20 cellular contexts compared by ENCODE assay signal in the genomic region with DNA sequence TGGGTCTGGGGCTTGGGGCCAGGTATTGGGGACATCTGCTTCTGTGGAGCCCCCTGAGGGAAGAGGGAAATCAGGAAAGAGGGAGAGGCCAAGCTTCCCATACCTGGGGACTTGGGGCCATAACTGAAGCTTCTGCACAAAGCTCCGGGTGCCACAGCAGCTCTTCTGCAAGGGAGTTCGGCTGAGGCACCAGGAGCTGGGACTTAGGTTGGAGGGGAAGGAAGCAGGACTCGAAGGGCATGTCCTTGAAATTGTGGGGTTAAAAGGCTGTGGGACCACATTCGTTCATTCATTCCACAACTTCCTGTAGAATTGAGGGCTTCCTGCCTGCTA. TPM values are rescaled to one million over a fixed set of nuclear protein-coding genes. Genes with fewer than 3 reads are reported as not detected.
"Had no signal": no experiment of that assay in that cellular context is flagged by ENCODE, and none has a peak within 500 bp of the region (broad histone marks: within the 10 kb centered on the region; RNA-seq: fewer than 3 reads in every experiment).

No MANE protein-coding gene starts in this region.

- H3K4me1 Mint-ChIP-seq: nephron had no signal

- H3K27me3 Mint-ChIP-seq: activated naive CD8-positive, alpha-beta T cell had no signal

- H3K4me3 Mint-ChIP-seq: activated naive CD8-positive, alpha-beta T cell; effector memory CD8-positive, alpha-beta T cell; nephron had no signal

- H3K4me3 ChIP-seq: right atrium auricular region, skin epidermis, suprapubic skin, upper lobe of left lung had no signal

- H3K4me1 ChIP-seq: foreskin keratinocyte had no signal

- H3K36me3 Mint-ChIP-seq: activated naive CD8-positive, alpha-beta T cell had no signal

- H3K9me3 ChIP-seq: right atrium auricular region, suprapubic skin, upper lobe of left lung had no signal

- DNase-seq: amniotic stem cell; central memory CD4-positive, alpha-beta T cell; effector memory CD8-positive, alpha-beta T cell; foreskin keratinocyte; mammary epithelial cell; nucleus accumbens; stimulated activated CD4-positive, alpha-beta T cell treated with anti-CD3 and anti-CD28 coated beads, Interleukin-4, amount 100 ng/mL, for 4 hours; stimulated activated CD8-positive, alpha-beta memory T cell treated with anti-CD3 and anti-CD28 coated beads, Interleukin-4, amount 100 ng/mL, for 48 hours; stimulated activated naive CD8-positive, alpha-beta T cell treated with anti-CD3 and anti-CD28 coated beads, Interleukin-15, Interleukin-2, amounts not matched to agents 100 U/mL and 50 U/mL, for 24 hours; SW 1271 had no signal

- H3K36me3 ChIP-seq: right atrium auricular region, suprapubic skin, upper lobe of left lung had no signal

- H3K9me3 Mint-ChIP-seq: effector memory CD8-positive, alpha-beta T cell; nephron had no signal

- H3K27me3 ChIP-seq: right atrium auricular region, suprapubic skin, upper lobe of left lung had no signal

- ATAC-seq: effector memory CD8-positive, alpha-beta T cell; foreskin keratinocyte; stimulated activated naive CD8-positive, alpha-beta T cell treated with anti-CD3 and anti-CD28 coated beads, Interleukin-15, Interleukin-2, amounts not matched to agents 100 U/mL and 50 U/mL, for 24 hours had no signal

- H3K27ac Mint-ChIP-seq: activated naive CD8-positive, alpha-beta T cell; effector memory CD8-positive, alpha-beta T cell; nephron; progenitor cell of endocrine pancreas had no signal

- H3K27ac ChIP-seq: foreskin keratinocyte, right atrium auricular region, skin epidermis, suprapubic skin, upper lobe of left lung had no signal

RNA-seq across cellular contexts. Expression of a gene that starts 1.7 kb away (rescaled TPM):
- total RNA-seq: foreskin keratinocyte; mammary epithelial cell; mononuclear cell; SK-MEL-5; suprapubic skin; T-helper 2 cell treated with Interferon-gamma antibody and Interleukin-4, amounts not matched to agents 100 ng/mL and 5 ng/mL, for 36 hours had no signal
- polyA plus RNA-seq: foreskin keratinocyte, mammary epithelial cell had no signal

RNA-seq across cellular contexts. Expression of a gene that starts 53.4 kb away (rescaled TPM):
- total RNA-seq: foreskin keratinocyte, mammary epithelial cell, mononuclear cell, SK-MEL-5 had no signal
- polyA plus RNA-seq: foreskin keratinocyte, mammary epithelial cell had no signal
